Comparison of ENCODE assay signal across 15 cellular contexts in the genomic region with DNA sequence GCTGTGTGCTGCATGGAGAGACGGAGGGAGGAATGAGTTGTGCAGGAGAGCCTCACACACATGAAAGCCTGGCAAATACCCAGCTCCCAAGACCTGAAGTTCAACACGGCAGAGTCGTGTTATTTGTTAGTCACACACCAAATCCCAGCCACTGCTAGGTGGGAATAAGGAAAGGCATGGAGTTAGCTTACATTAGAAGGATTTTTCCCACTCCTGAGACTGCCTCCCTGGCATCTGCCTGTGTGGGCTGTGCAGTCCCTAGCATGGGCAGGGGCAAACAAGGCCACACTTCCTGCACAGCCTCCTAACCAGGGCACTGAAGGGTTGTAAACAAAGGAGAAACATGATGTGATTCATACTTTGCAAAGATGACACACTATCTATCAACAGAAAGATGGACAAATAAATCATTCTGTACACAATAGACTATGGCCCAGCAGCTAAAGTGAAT.
DNase-seq lines count a peak whose midpoint lies in the region; TF ChIP-seq lines count a peak whose summit lies in the region.
"Had no signal": no experiment of that assay in that cellular context is flagged by ENCODE, and none has a peak within 500 bp of the region (broad histone marks: within the 10 kb centered on the region; RNA-seq: fewer than 3 reads in every experiment).

No MANE protein-coding gene starts in this region.

- CTCF ChIA-PET in MCF 10A (lab: Yijun Ruan, JAX): interaction anchor here (0.6 to 2.9 kb wide), 7 partner anchors 10 to 294 kb away, joined by 3 to 8 read pairs (median 3); no protein-coding TSS in a partner anchor

- H3K4me3 ChIP-seq in breast epithelium (no peak overlapping the region), fibroblast of mammary gland (ENCODE audit: control insufficient read depth, low read depth, low read length) (no peak overlapping the region), tibial nerve (no peak overlapping the region)

- BruUV-seq in MCF 10A (replicated peaks; lab: Mats Ljungman, UMichigan): no TSS peak

- H3K4me3 Mint-ChIP-seq in MCF 10A (ENCODE audit: unreplicated experiment): no peak overlapping the region
- H3K4me3 Mint-ChIP-seq: activated CD4-positive, alpha-beta T cell treated with anti-CD3 and anti-CD28 coated beads for 36 hours; immature natural killer cell; mesothelial cell of epicardium; T-helper 2 cell treated with Interferon-gamma antibody and Interleukin-4, amounts not matched to agents 5 μg/mL and 100 μg/mL, for 36 hours had no signal

- intact Hi-C loops in MCF 10A (cut with micrococcal nuclease): loop anchor here (10.0 kb wide), 1 partner anchor 48 kb away; no protein-coding TSS in a partner anchor
- intact Hi-C loops in breast epithelium (cut with DNase I; ENCODE audit: low total_unique reads): no loop called here
- intact Hi-C loops in head of caudate nucleus (cut with DNase I): no loop called here

- WGBS in tibial nerve, 2 donors: 60% methylated on average over 3 of the region's 3 CpGs

- H3K36me3 ChIP-seq in breast epithelium (no peaks in the 10 kb centered on the region), tibial nerve (no peaks in the 10 kb centered on the region)

- POLR2A ChIA-PET in MCF 10A (lab: Yijun Ruan, JAX): interaction anchor here (1.2 kb wide), 1 partner anchor 13 kb away, joined by 4 read pairs; no protein-coding TSS in a partner anchor

- H3K27me3 Mint-ChIP-seq in MCF 10A (ENCODE audit: insufficient read depth, unreplicated experiment): no peaks in the 10 kb centered on the region

- H3K4me1 Mint-ChIP-seq in MCF 10A (ENCODE audit: insufficient read depth, unreplicated experiment): peaks cover 26% of the 10 kb centered on the region
- H3K4me1 Mint-ChIP-seq: activated CD4-positive, alpha-beta T cell treated with anti-CD3 and anti-CD28 coated beads for 36 hours; immature natural killer cell; mesothelial cell of epicardium had no signal

- H3K9me3 Mint-ChIP-seq in MCF 10A (ENCODE audit: unreplicated experiment): no peaks in the 10 kb centered on the region
- H3K9me3 Mint-ChIP-seq: mesothelial cell of epicardium; T-helper 2 cell treated with Interferon-gamma antibody and Interleukin-4, amounts not matched to agents 5 μg/mL and 100 μg/mL, for 36 hours had no signal

- TF ChIP-seq CTCF in MCF 10A (IDR thresholded peaks at IDR 0.05; ENCODE audit: unreplicated experiment): no peak
- no peak for TF ChIP-seq CTCF in breast epithelium (IDR thresholded peaks at IDR 0.05)
- TF ChIP-seq CTCF in fibroblast of mammary gland (conservative IDR thresholded peaks at IDR 0.05; ENCODE audit: control insufficient read depth, insufficient read depth, low read depth, low read length): no peak
- no peak for TF ChIP-seq CTCF in tibial nerve (IDR thresholded peaks at IDR 0.05)

- H3K36me3 Mint-ChIP-seq in MCF 10A (ENCODE audit: insufficient read depth, unreplicated experiment): no peaks in the 10 kb centered on the region
- H3K36me3 Mint-ChIP-seq: immature natural killer cell, mesothelial cell of epicardium had no signal

- DNase-seq in MCF 10A (ENCODE audit: unreplicated experiment) (peak; percentile 51), breast epithelium (ENCODE audit: low spot score in 2 of 2) (no peak), RPMI7951 (ENCODE audit: low read depth) (peak; percentile 53), fibroblast of mammary gland (ENCODE audit: low read depth) (peak; percentile 77), COLO829 (ENCODE audit: low spot score) (no peak), 8988T (no peak), tibial nerve (ENCODE audit: low spot score in 2 of 2) (no peak), head of caudate nucleus (no peak)
- DNase-seq: activated CD4-positive, alpha-beta T cell treated with anti-CD3 and anti-CD28 coated beads for 36 hours; activated T-cell treated with anti-CD3 and anti-CD28 coated beads, Interleukin-2, amount 50 U/mL, for 1 hour; cortex of kidney; immature natural killer cell; NCI-H526 had no signal

- no peak for TF ChIP-seq EP300 in tibial nerve (IDR thresholded peaks at IDR 0.05)

- H3K27ac Mint-ChIP-seq in MCF 10A (ENCODE audit: low read depth, unreplicated experiment): peak overlapping the region; percentile 6
- H3K27ac Mint-ChIP-seq: activated CD4-positive, alpha-beta T cell treated with anti-CD3 and anti-CD28 coated beads for 36 hours; immature natural killer cell; mesothelial cell of epicardium; T-helper 2 cell treated with Interferon-gamma antibody and Interleukin-4, amounts not matched to agents 5 μg/mL and 100 μg/mL, for 36 hours had no signal

- H3K4me1 ChIP-seq in breast epithelium (no peaks in the 10 kb centered on the region), tibial nerve (no peaks in the 10 kb centered on the region)

- H3K9me3 ChIP-seq in breast epithelium: no peaks in the 10 kb centered on the region
- H3K9me3 ChIP-seq in tibial nerve: no peaks in the 10 kb centered on the region

- TF ChIP-seq POLR2A in breast epithelium (IDR thresholded peaks at IDR 0.05) (no peak), tibial nerve (IDR thresholded peaks at IDR 0.05) (no peak)

- H3K27me3 ChIP-seq in breast epithelium (no peaks in the 10 kb centered on the region), tibial nerve (no peaks in the 10 kb centered on the region)

- H3K27ac ChIP-seq in breast epithelium (no peak overlapping the region), tibial nerve (no peak overlapping the region)

Comparison
In these comparisons a context has a peak if more than half of its experiments do, and no peak if none do; other contexts are left out.
1. DNase-seq: peak in MCF 10A (single experiment), RPMI7951 (single experiment) and fibroblast of mammary gland (single experiment); none in breast epithelium (0 of 2), COLO829 (single experiment), 8988T (single experiment), tibial nerve (0 of 2) and head of caudate nucleus (0 of 42).